14 cellular contexts compared by ENCODE assay signal in genomic region chr10:125006921-125007391, GRCh38.
A peak's percentile ranks its signal among the peaks of the same experiment; 100 is the strongest.
DNase-seq lines count a peak whose midpoint lies in the region; ATAC-seq, FAIRE-seq and TF ChIP-seq lines count a peak whose summit lies in the region.
"Had no signal": no experiment of that assay in that cellular context is flagged by ENCODE, and none has a peak within 500 bp of the region (broad histone marks: within the 10 kb centered on the region; RNA-seq: fewer than 3 reads in every experiment).

No MANE protein-coding gene starts in this region.

- intact Hi-C loops in HepG2 (cut with micrococcal nuclease; ENCODE audit: unreplicated experiment), result no loop called here

- no peaks in the 10 kb centered on the region for H3K9me3 Mint-ChIP-seq in activated T-cell treated with anti-CD3 and anti-CD28 coated beads, Interleukin-2, amount 50 U/mL, for 72 hours
- H3K9me3 Mint-ChIP-seq: activated T-helper 2 cell treated with anti-CD3 and anti-CD28 coated beads, Interferon-gamma antibody, Interleukin-2, Interleukin-4, amounts not matched to agents 10 μg/mL and 5 μg/mL and 100 μg/mL, durations not matched to agents 14 hours and 24 hours and 36 hours had no signal

- peaks cover 28% of the 10 kb centered on the region for H4K20me1 ChIP-seq in hepatocyte (ENCODE audit: insufficient read depth, poor library complexity, severe bottlenecking)
- no peaks in the 10 kb centered on the region for H4K20me1 ChIP-seq in HepG2 (ENCODE audit: insufficient read depth, low read length)

- no peak overlapping the region for H3K9ac ChIP-seq in HepG2 (ENCODE audit: insufficient read depth, low read depth, low read length)

- H3K36me3 Mint-ChIP-seq in activated T-cell treated with anti-CD3 and anti-CD28 coated beads, Interleukin-2, amount 50 U/mL, for 72 hours (ENCODE audit: insufficient read depth in 2 of 2), result no peaks in the 10 kb centered on the region

- H3K79me2 ChIP-seq in hepatocyte (peaks cover 89% of the 10 kb centered on the region), HepG2 (ENCODE audit: insufficient read depth, low read length) (no peaks in the 10 kb centered on the region)

- no peak overlapping the region for H3K4me3 Mint-ChIP-seq in activated T-cell treated with anti-CD3 and anti-CD28 coated beads, Interleukin-2, amount 50 U/mL, for 72 hours

- H3K4me1 ChIP-seq in hepatocyte (ENCODE audit: insufficient read depth) (no peaks in the 10 kb centered on the region), HepG2 (ENCODE audit: insufficient read depth, low read length) (no peaks in the 10 kb centered on the region)
- H3K4me1 ChIP-seq: right lobe of liver had no signal

- POLR2A ChIA-PET in HepG2 (lab: Yijun Ruan, JAX), result no interaction called here

- no peaks in the 10 kb centered on the region for H3K9me2 ChIP-seq in hepatocyte (replicated peaks; ENCODE audit: insufficient read depth)

- H3K27ac Mint-ChIP-seq in activated T-cell treated with anti-CD3 and anti-CD28 coated beads, Interleukin-2, amount 50 U/mL, for 72 hours, result no peak overlapping the region
- H3K27ac Mint-ChIP-seq: activated T-helper 2 cell treated with anti-CD3 and anti-CD28 coated beads, Interferon-gamma antibody, Interleukin-2, Interleukin-4, amounts not matched to agents 10 μg/mL and 5 μg/mL and 100 μg/mL, durations not matched to agents 14 hours and 24 hours and 36 hours had no signal

- H3K9me3 ChIP-seq in hepatocyte (ENCODE audit: low read depth), result no peaks in the 10 kb centered on the region
- no peaks in the 10 kb centered on the region for H3K9me3 ChIP-seq in HepG2 (ENCODE audit: low read length)
- H3K9me3 ChIP-seq: right lobe of liver had no signal

- TF ChIP-seq CTCF in bronchial epithelial cell (IDR thresholded peaks at IDR 0.05; ENCODE audit: insufficient read depth, low read length, severe bottlenecking) (no peak), hepatocyte (IDR thresholded peaks at IDR 0.05; ENCODE audit: poor library complexity) (no peak), D721Med (IDR thresholded peaks at IDR 0.05; ENCODE audit: insufficient read depth, missing control alignments) (no peak), HepG2 (CRISPR knock-in tag; IDR thresholded peaks at IDR 0.05) (no peak)

- TF ChIP-seq EP300 in HepG2 (IDR thresholded peaks at IDR 0.05; ENCODE audit: low read depth in 2 of 2, low read length in 2 of 2) (no peak), HepG2 (CRISPR knock-in tag; IDR thresholded peaks at IDR 0.05; ENCODE audit: borderline replicate concordance) (no peak)

- H3K27ac ChIP-seq in hepatocyte, result peak overlapping the region; percentile 88
- H3K27ac ChIP-seq in HepG2 (ENCODE audit: extremely low read length, insufficient read depth, low read length), result no peak overlapping the region
- H3K27ac ChIP-seq: right lobe of liver, WERI-Rb-1 had no signal

- no peak for ATAC-seq in activated T-cell treated with anti-CD3 and anti-CD28 coated beads, Interleukin-2, amount 50 U/mL, for 72 hours (replicated peaks in 1 of 2)
- ATAC-seq in HepG2, result no peak

- H3K36me3 ChIP-seq in bronchial epithelial cell (ENCODE audit: control insufficient read depth, insufficient read depth, low read length) (peaks cover 17% of the 10 kb centered on the region), hepatocyte (replicated peaks; ENCODE audit: insufficient read depth, low read depth) (no peaks in the 10 kb centered on the region), HepG2 (replicated peaks in 1 of 2; ENCODE audit: control insufficient read depth in 1 of 2, insufficient read depth in 2 of 2, low read length in 2 of 2) (no peaks in the 10 kb centered on the region)
- H3K36me3 ChIP-seq: right lobe of liver had no signal

- 72% methylated on average over 19 of the region's 19 CpGs for WGBS in hepatocyte (ENCODE audit: low lambda C conversion rate, missing lambda C conversion rate)
- 34% methylated on average over 15 of the region's 19 CpGs for WGBS in HepG2 (ENCODE audit: low lambda C conversion rate)

- FAIRE-seq in bronchial epithelial cell (lab: Jason Lieb, UNC) (no peak), D721Med (lab: Jason Lieb, UNC) (no peak), HepG2 (lab: Jason Lieb, UNC) (no peak)

- peak; percentile 76 for DNase-seq in GM04504 (ENCODE audit: low read depth)
- peak; percentile 22 for DNase-seq in bronchial epithelial cell (ENCODE audit: low read depth)
- peak; percentile 49 for DNase-seq in hepatocyte (ENCODE audit: low spot score)
- DNase-seq in skeletal muscle cell (ENCODE audit: low read depth), result peak; percentile 55
- DNase-seq in HK-2 (ENCODE audit: unreplicated experiment), result no peak
- DNase-seq in activated T-cell treated with anti-CD3 and anti-CD28 coated beads, Interleukin-2, amount 50 U/mL, for 72 hours, result no peak
- DNase-seq in D721Med (ENCODE audit: insufficient read length, low spot score), result no peak
- DNase-seq in HepG2 (ENCODE audit: low spot score), result no peak
- DNase-seq: DMS 273 treated with DMSO at 0.1 percent for 48 hours; NCI-H2029 treated with DMSO at 0.1 percent for 48 hours; stimulated activated CD8-positive, alpha-beta memory T cell treated with anti-CD3 and anti-CD28 coated beads, Interleukin-4, amount 100 ng/mL, for 48 hours; WERI-Rb-1 had no signal

- no peak overlapping the region for H2AFZ ChIP-seq in hepatocyte
- H2AFZ ChIP-seq in HepG2 (ENCODE audit: low read length), result no peak overlapping the region

- H3K27me3 ChIP-seq in bronchial epithelial cell (ENCODE audit: control insufficient read depth, insufficient read depth, low read length), result no peaks in the 10 kb centered on the region
- H3K27me3 ChIP-seq in hepatocyte, result no peaks in the 10 kb centered on the region
- H3K27me3 ChIP-seq in HepG2 (ENCODE audit: control insufficient read depth in 1 of 2, insufficient read depth in 2 of 2, low read length in 2 of 2), result peaks cover 20 to 72% of the 10 kb centered on the region in 2 experiments
- H3K27me3 ChIP-seq: right lobe of liver had no signal

- CTCF ChIA-PET in HepG2 (lab: Yijun Ruan, JAX; ENCODE audit: low intra/inter-chr PET ratio, low total read pairs), result no interaction called here

- H3K4me1 Mint-ChIP-seq in activated T-cell treated with anti-CD3 and anti-CD28 coated beads, Interleukin-2, amount 50 U/mL, for 72 hours (ENCODE audit: low read depth), result no peaks in the 10 kb centered on the region

- in situ Hi-C loops in HepG2 (cut with HindIII; ENCODE audit: extremely low pct_ligation_motif_present, low pct_unique_long_range_greater_than_20kb), result no loop called here

- H3K27me3 Mint-ChIP-seq in activated T-cell treated with anti-CD3 and anti-CD28 coated beads, Interleukin-2, amount 50 U/mL, for 72 hours (ENCODE audit: low read depth), result no peaks in the 10 kb centered on the region

- no peak for TF ChIP-seq RAD21 in HepG2 (CRISPR knock-in tag; IDR thresholded peaks at IDR 0.05)

- TF ChIP-seq POLR2A in HepG2 (IDR thresholded peaks at IDR 0.05; ENCODE audit: insufficient read depth in 1 of 2, low read depth in 2 of 2, low read length in 2 of 2), result no peak

- H3K4me3 ChIP-seq in bronchial epithelial cell (ENCODE audit: low read depth, low read length), result no peak overlapping the region
- no peak overlapping the region for H3K4me3 ChIP-seq in hepatocyte
- no peak overlapping the region for H3K4me3 ChIP-seq in skeletal muscle cell (ENCODE audit: low read depth, low read length)
- no peak overlapping the region for H3K4me3 ChIP-seq in HepG2 (replicated peaks in 1 of 3; ENCODE audit: insufficient read depth in 1 of 3, low read depth in 2 of 3, low read length in 3 of 3)
- H3K4me3 ChIP-seq: right lobe of liver had no signal

- no peak overlapping the region for H3K4me2 ChIP-seq in hepatocyte
- H3K4me2 ChIP-seq in HepG2 (ENCODE audit: low read depth, low read length), result no peak overlapping the region

- no TSS peak for BruUV-seq in HepG2 (replicated peaks; lab: Mats Ljungman, UMichigan)

TF ChIP-seq in HepG2, 621 proteins besides CTCF, POLR2A, EP300 and RAD21 (continues in another document):
- no peak for TF ChIP-seq TERF1 (CRISPR knock-in tag; IDR thresholded peaks at IDR 0.05)
- no peak for TF ChIP-seq CERS6 (CRISPR knock-in tag; IDR thresholded peaks at IDR 0.05)
- no peak for TF ChIP-seq PITX1 (CRISPR knock-in tag; IDR thresholded peaks at IDR 0.05)
- TF ChIP-seq ZNF160 (CRISPR knock-in tag; IDR thresholded peaks at IDR 0.05), result no peak
- no peak for TF ChIP-seq FOXK1 (CRISPR knock-in tag; IDR thresholded peaks at IDR 0.05; ENCODE audit: borderline replicate concordance, low read depth)
- no peak for TF ChIP-seq GLMP (CRISPR knock-in tag; IDR thresholded peaks at IDR 0.05; ENCODE audit: borderline replicate concordance)
- no peak for TF ChIP-seq HMG20A (CRISPR knock-in tag; IDR thresholded peaks at IDR 0.05; ENCODE audit: borderline replicate concordance)
- no peak for TF ChIP-seq ZNF451 (CRISPR knock-in tag; IDR thresholded peaks at IDR 0.05)
- no peak for TF ChIP-seq ZNF557 (CRISPR knock-in tag; IDR thresholded peaks at IDR 0.05)
- TF ChIP-seq NONO (IDR thresholded peaks at IDR 0.05), result no peak
- no peak for TF ChIP-seq NONO (CRISPR knock-in tag; conservative IDR thresholded peaks at IDR 0.05)

Comparison
In these comparisons a context has a peak if more than half of its experiments do, and no peak if none do; other contexts are left out.
1. DNase-seq: peak in GM04504 (single experiment), bronchial epithelial cell (single experiment), hepatocyte (single experiment) and skeletal muscle cell (single experiment); none in HK-2 (single experiment), activated T-cell treated with anti-CD3 and anti-CD28 coated beads, Interleukin-2, amount 50 U/mL, for 72 hours (0 of 2), D721Med (single experiment) and HepG2 (single experiment).